In genomic region chr5:135230326-135230925, GRCh38 we compare ENCODE assay signal across 11 cellular contexts.
DNase-seq lines count a peak whose midpoint lies in the region; ATAC-seq, FAIRE-seq and TF ChIP-seq lines count a peak whose summit lies in the region.
"Had no signal": no experiment of that assay in that cellular context is flagged by ENCODE, and none has a peak within 500 bp of the region (broad histone marks: within the 10 kb centered on the region; RNA-seq: fewer than 3 reads in every experiment).

No MANE protein-coding gene starts in this region.

- H3K27me3 ChIP-seq in fibroblast of lung (ENCODE audit: control insufficient read depth, insufficient read depth, low read length), result no peaks in the 10 kb centered on the region
- H3K27me3 ChIP-seq in pancreas, result no peaks in the 10 kb centered on the region

- no peak overlapping the region for H2AFZ ChIP-seq in fibroblast of lung (ENCODE audit: low read length)

- TF ChIP-seq CTCF in RWPE1 (conservative IDR thresholded peaks at IDR 0.05; ENCODE audit: low read depth), result no peak
- TF ChIP-seq CTCF in fibroblast of lung (conservative IDR thresholded peaks at IDR 0.05 in 1 of 2, IDR thresholded peaks at IDR 0.05 in 1 of 2; ENCODE audit: low read depth in 1 of 2, low read length in 2 of 2), result no peak
- TF ChIP-seq CTCF in pancreas (IDR thresholded peaks at IDR 0.05), result no peak

- H3K4me2 ChIP-seq in fibroblast of lung (ENCODE audit: extremely low read depth, insufficient read depth, low read length), result no peak overlapping the region

- H3K9me3 ChIP-seq in fibroblast of lung (ENCODE audit: control insufficient read depth, insufficient read depth, low read depth, low read length) (no peaks in the 10 kb centered on the region), pancreas (no peaks in the 10 kb centered on the region)

- H3K4me3 ChIP-seq in fibroblast of lung (replicated peaks in 1 of 4; ENCODE audit: control extremely low read depth in 1 of 4, insufficient read depth in 1 of 4, low read depth in 3 of 4, low read length in 4 of 4) (no peak overlapping the region), pancreas (no peak overlapping the region)

- peak; percentile 60 for DNase-seq in GF-D8 (lab: John Stamatoyannopoulos, UW)
- DNase-seq in RWPE1 (ENCODE audit: low spot score), result no peak
- DNase-seq in fibroblast of lung (ENCODE audit: low read depth in 2 of 2), result peak; percentile 80 to 92
- no peak for DNase-seq in pancreas
- DNase-seq in NCI-H2081 treated with DMSO at 0.1 percent for 48 hours (lab: John Stamatoyannopoulos, UW), result no peak
- DNase-seq in HUDEP-2 (lab: John Stamatoyannopoulos, UW; ENCODE audit: unreplicated experiment in 76 of 76), result no peak
- DNase-seq in dermis blood vessel endothelial cell, result no peak
- no peak for DNase-seq in KG1 (lab: John Stamatoyannopoulos, UW)
- DNase-seq: effector CD4-positive, alpha-beta T cell; NCI-H1092 treated with DMSO at 0.1 percent for 48 hours; T-helper 9 cell had no signal

- POLR2A ChIA-PET in RWPE1 (lab: Yijun Ruan, JAX; ENCODE audit: low non-redundant PET), result no interaction called here

- H3K79me2 ChIP-seq in fibroblast of lung (ENCODE audit: control insufficient read depth, insufficient read depth, low read length), result no peaks in the 10 kb centered on the region

- H3K9ac ChIP-seq in fibroblast of lung (ENCODE audit: insufficient read depth, low read length), result no peak overlapping the region

- H4K20me1 ChIP-seq in fibroblast of lung (ENCODE audit: control insufficient read depth, extremely low read depth, insufficient read depth, low read length), result no peaks in the 10 kb centered on the region

- ATAC-seq in pancreas, result peak in 3 of 4 donors; percentile 25 to 61 (median 46)

- intact Hi-C loops in pancreas (cut with DNase I), result no loop called here

- 82 to 87% methylated on average over 12 of the region's 12 CpGs for WGBS in pancreas, 2 donors

- no peaks in the 10 kb centered on the region for H3K36me3 ChIP-seq in fibroblast of lung (ENCODE audit: control insufficient read depth, insufficient read depth, low read length)
- H3K36me3 ChIP-seq in pancreas, result no peaks in the 10 kb centered on the region

- H3K4me1 ChIP-seq in fibroblast of lung (ENCODE audit: control insufficient read depth, extremely low read depth, insufficient read depth, low read length) (peaks cover 4% of the 10 kb centered on the region), pancreas (no peaks in the 10 kb centered on the region)

- no peak for FAIRE-seq in pancreas (lab: Jason Lieb, UNC)

- CTCF ChIA-PET in RWPE1 (lab: Yijun Ruan, JAX), result interaction anchor here (0.7 kb wide), 1 partner anchor 90 kb away, joined by 3 read pairs; no protein-coding TSS in a partner anchor

- H3K27ac ChIP-seq in RWPE1 (peak overlapping the region; percentile 11), fibroblast of lung (ENCODE audit: insufficient read depth, low read length) (no peak overlapping the region), pancreas (no peak overlapping the region)

Comparison
In these comparisons a context has a peak if more than half of its experiments do, and no peak if none do; other contexts are left out.
1. DNase-seq: peak in GF-D8 (single experiment) and fibroblast of lung (2 of 2); none in RWPE1 (single experiment), pancreas (0 of 6), NCI-H2081 treated with DMSO at 0.1 percent for 48 hours (single experiment), HUDEP-2 (0 of 76), dermis blood vessel endothelial cell (single experiment) and KG1 (single experiment).